ENCODE assay signal across 2 cellular contexts in the genomic region with DNA sequence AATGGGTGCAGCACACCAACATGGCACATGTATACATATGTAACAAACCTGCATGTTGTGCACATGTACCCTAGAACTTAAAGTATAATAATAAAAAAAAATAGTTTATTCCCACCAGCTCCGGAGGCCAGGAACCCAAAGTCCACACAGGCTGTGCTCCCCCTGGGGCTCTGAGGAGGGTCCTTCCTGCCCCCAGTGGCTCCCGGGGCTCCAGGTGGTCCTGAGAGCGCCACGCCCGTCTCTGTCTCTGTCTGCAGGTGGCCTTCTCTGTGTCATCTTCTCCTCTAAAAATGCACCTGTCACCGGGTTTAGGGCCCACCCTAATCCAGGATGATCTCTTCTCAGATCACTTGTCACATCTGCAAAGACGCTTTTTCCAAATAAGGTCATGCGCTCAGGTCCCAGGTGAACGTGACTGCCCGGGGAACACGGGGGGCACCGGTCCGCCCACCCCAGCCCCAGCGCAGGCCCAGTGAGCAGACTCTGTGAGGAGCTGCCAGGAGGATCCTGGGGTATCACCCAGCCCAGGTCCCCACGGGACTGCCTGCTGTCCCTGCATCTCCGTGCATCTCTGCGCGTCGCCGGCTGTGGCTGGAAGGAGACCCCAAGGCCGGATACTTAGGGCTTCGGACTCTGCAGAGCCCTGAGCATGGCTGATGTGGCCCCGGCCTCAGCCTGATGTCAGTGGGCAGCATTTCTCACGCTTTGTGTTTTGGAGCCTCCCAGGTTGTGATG.
A peak's percentile ranks its signal among the peaks of the same experiment; 100 is the strongest.
TF ChIP-seq lines count a peak whose summit lies in the region.

No MANE protein-coding gene starts in this region.

TF ChIP-seq in HEK293, 187 proteins besides CTCF, POLR2A, EP300 and RAD21:
- TF ChIP-seq GLIS1 (tag by site-specific recombination; IDR thresholded peaks at IDR 0.05): peak; percentile 66
- TF ChIP-seq ZNF211 (tag by site-specific recombination; IDR thresholded peaks at IDR 0.05; ENCODE audit: low read depth): no peak
- no peak for TF ChIP-seq ZSCAN16 (tag by site-specific recombination; IDR thresholded peaks at IDR 0.05)
- no peak for TF ChIP-seq ZNF324 (tag by site-specific recombination; IDR thresholded peaks at IDR 0.05)
- TF ChIP-seq, protein P1, sequence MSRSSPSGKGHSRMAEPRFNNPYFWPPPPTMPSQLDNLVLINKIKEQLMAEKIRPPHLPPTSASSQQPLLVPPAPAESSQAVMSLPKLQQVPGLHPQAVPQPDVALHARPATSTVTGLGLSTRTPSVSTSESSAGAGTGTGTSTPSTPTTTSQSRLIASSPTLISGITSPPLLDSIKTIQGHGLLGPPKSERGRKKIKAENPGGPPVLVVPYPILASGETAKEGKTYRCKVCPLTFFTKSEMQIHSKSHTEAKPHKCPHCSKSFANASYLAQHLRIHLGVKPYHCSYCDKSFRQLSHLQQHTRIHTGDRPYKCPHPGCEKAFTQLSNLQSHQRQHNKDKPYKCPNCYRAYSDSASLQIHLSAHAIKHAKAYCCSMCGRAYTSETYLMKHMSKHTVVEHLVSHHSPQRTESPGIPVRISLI (tag by site-specific recombination; IDR thresholded peaks at IDR 0.05): no peak
- TF ChIP-seq, protein P2, sequence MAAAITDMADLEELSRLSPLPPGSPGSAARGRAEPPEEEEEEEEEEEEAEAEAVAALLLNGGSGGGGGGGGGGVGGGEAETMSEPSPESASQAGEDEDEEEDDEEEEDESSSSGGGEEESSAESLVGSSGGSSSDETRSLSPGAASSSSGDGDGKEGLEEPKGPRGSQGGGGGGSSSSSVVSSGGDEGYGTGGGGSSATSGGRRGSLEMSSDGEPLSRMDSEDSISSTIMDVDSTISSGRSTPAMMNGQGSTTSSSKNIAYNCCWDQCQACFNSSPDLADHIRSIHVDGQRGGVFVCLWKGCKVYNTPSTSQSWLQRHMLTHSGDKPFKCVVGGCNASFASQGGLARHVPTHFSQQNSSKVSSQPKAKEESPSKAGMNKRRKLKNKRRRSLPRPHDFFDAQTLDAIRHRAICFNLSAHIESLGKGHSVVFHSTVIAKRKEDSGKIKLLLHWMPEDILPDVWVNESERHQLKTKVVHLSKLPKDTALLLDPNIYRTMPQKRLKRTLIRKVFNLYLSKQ (tag by site-specific recombination; IDR thresholded peaks at IDR 0.05; ENCODE audit: borderline replicate concordance): no peak

TF ChIP-seq in WTC11, 78 proteins besides CTCF, POLR2A, EP300 and RAD21:
- TF ChIP-seq, protein P3, sequence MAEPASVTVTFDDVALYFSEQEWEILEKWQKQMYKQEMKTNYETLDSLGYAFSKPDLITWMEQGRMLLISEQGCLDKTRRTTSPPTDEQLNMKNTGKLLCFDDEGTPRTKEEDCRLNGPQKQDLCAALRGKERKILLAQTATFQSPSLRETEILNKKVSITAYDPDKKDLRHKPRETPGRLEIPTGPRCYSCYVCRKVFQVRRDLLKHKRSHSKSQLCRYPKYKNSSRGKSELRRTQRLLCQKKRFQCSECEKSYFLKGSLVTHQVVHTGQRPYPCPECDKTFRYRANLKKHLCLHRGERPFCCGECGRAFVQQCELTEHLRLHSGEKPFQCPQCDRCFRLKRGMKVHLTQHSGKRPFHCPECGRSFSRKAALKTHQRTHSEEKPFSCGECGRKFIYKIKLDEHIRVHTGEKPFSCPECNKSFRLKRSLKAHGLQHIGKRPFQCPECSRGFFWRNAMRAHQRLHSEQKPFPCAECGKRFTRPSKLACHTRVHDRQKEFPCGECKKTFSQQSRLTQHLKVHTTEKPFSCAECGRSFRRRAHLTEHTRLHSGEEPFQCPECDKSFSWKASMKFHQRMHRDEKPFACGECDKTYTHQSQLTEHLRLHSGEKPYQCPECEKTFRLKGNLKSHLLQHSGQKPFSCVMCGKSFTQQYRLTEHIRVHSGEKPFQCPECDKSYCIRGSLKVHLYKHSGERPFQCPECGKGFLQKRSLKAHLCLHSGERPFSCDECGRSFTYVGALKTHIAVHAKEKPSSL (CRISPR knock-in tag; conservative IDR thresholded peaks at IDR 0.05): no peak
- TF ChIP-seq, protein P4, sequence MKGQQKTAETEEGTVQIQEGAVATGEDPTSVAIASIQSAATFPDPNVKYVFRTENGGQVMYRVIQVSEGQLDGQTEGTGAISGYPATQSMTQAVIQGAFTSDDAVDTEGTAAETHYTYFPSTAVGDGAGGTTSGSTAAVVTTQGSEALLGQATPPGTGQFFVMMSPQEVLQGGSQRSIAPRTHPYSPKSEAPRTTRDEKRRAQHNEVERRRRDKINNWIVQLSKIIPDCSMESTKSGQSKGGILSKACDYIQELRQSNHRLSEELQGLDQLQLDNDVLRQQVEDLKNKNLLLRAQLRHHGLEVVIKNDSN (CRISPR knock-in tag; IDR thresholded peaks at IDR 0.05): no peak
